Comparison of ENCODE assay signal across 18 cellular contexts in the genomic region with DNA sequence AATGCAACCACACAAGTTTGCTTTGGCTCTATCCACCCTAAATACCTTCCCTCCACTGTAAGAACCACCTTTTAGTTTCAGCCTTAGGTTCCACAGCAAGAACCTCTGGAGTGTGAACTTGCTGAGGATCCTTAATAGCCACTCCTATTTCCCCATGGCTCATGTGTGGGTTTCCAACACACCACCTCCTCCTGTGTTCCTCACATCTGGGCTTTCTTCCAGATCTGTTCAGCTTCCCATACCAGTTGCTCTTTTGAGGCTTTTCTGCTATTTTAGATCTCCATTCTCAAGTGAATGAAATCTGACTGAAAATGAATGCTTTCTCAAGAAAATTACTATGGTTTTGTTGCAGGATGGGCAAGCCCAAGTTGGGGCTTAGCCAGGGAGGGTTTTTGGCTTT.
A peak's percentile ranks its signal among the peaks of the same experiment; 100 is the strongest.
DNase-seq lines count a peak whose midpoint lies in the region; TF ChIP-seq lines count a peak whose summit lies in the region.
"Had no signal": no experiment of that assay in that cellular context is flagged by ENCODE, and none has a peak within 500 bp of the region (broad histone marks: within the 10 kb centered on the region; RNA-seq: fewer than 3 reads in every experiment).

No MANE protein-coding gene starts in this region.

- peaks cover 3% of the 10 kb centered on the region for H3K9me3 ChIP-seq in WERI-Rb-1 (ENCODE audit: severe bottlenecking)
- H3K9me3 ChIP-seq: BLaER1 treated with 17β-estradiol and CSF1 and Interleukin-3, amounts not matched to agents 10 nM and 100 nM; Peyer's patch had no signal

- peak; percentile 35 for DNase-seq in Ammon's horn (ENCODE audit: low spot score)
- peak; percentile 7 for DNase-seq in LHCN-M2 (ENCODE audit: low read depth)
- DNase-seq in astrocyte of the spinal cord (ENCODE audit: low read depth, low spot score) = peak; percentile 58
- DNase-seq in non-pigmented ciliary epithelial cell (ENCODE audit: low read depth) = peak; percentile 10
- no peak for DNase-seq in WERI-Rb-1
- no peak for DNase-seq in T1000 (lab: John Stamatoyannopoulos, UW)
- no peak for DNase-seq in C1 segment of cervical spinal cord (lab: John Stamatoyannopoulos, UW)
- DNase-seq in RWPE1 (ENCODE audit: low spot score) = no peak
- DNase-seq: COR-L47, NCI-H1105, NCI-H1694 treated with DMSO at 0.1 percent for 48 hours, NCI-H2107, NCI-H2227 treated with DMSO at 0.1 percent for 48 hours, NCI-H524, Peyer's patch, Right ventricle myocardium superior had no signal

- H3K36me3 ChIP-seq in WERI-Rb-1 = no peaks in the 10 kb centered on the region
- H3K36me3 ChIP-seq: BLaER1 treated with 17β-estradiol and CSF1 and Interleukin-3, amounts not matched to agents 10 nM and 100 nM; Peyer's patch had no signal

- no peak for TF ChIP-seq CTCF in astrocyte of the spinal cord (IDR thresholded peaks at IDR 0.05; ENCODE audit: low read depth, low read length)
- no peak for TF ChIP-seq CTCF in WERI-Rb-1 (IDR thresholded peaks at IDR 0.05; ENCODE audit: low read depth, low read length)
- no peak for TF ChIP-seq CTCF in RWPE1 (conservative IDR thresholded peaks at IDR 0.05; ENCODE audit: low read depth)

- no peak overlapping the region for H3K4me3 ChIP-seq in astrocyte of the spinal cord (ENCODE audit: low read depth, low read length)
- H3K4me3 ChIP-seq in WERI-Rb-1 (ENCODE audit: low read depth, low read length) = no peak overlapping the region
- H3K4me3 ChIP-seq: BLaER1 treated with 17β-estradiol and CSF1 and Interleukin-3, amounts not matched to agents 10 nM and 100 nM; GM23338; Peyer's patch had no signal

- in situ Hi-C loops in astrocyte of the spinal cord (cut with HindIII; ENCODE audit: low sequenced_read_pairs) = no loop called here

- CTCF ChIA-PET in RWPE1 (lab: Yijun Ruan, JAX) = no interaction called here

- POLR2A ChIA-PET in RWPE1 (lab: Yijun Ruan, JAX; ENCODE audit: low non-redundant PET) = no interaction called here

- no peaks in the 10 kb centered on the region for H3K27me3 ChIP-seq in WERI-Rb-1 (ENCODE audit: insufficient read depth, low read depth, severe bottlenecking)
- H3K27me3 ChIP-seq: BLaER1 treated with 17β-estradiol and CSF1 and Interleukin-3, amounts not matched to agents 10 nM and 100 nM; Peyer's patch had no signal

- H3K27ac ChIP-seq in WERI-Rb-1 = no peak overlapping the region
- no peak overlapping the region for H3K27ac ChIP-seq in RWPE1
- H3K27ac ChIP-seq: BLaER1 treated with 17β-estradiol and CSF1 and Interleukin-3, amounts not matched to agents 10 nM and 100 nM; Peyer's patch had no signal

Comparison
In these comparisons a context has a peak if more than half of its experiments do, and no peak if none do; other contexts are left out.
1. DNase-seq: peak in Ammon's horn (single experiment), LHCN-M2 (single experiment), astrocyte of the spinal cord (single experiment) and non-pigmented ciliary epithelial cell (single experiment); none in WERI-Rb-1 (single experiment), T1000 (single experiment), C1 segment of cervical spinal cord (0 of 14) and RWPE1 (single experiment).